1 cellular context compared by ENCODE assay signal in genomic region chr7:150398965-150399320, GRCh38.
TF ChIP-seq lines count a peak whose summit lies in the region.

No MANE protein-coding gene starts in this region.

TF ChIP-seq in H1, 55 proteins besides CTCF, POLR2A, EP300 and RAD21:
- TF ChIP-seq SAP30 (IDR thresholded peaks at IDR 0.05; ENCODE audit: insufficient read depth, insufficient replicate concordance, low read length) = no peak
- TF ChIP-seq NRF1 (IDR thresholded peaks at IDR 0.05; ENCODE audit: low read depth, low read length) = no peak
- no peak for TF ChIP-seq CEBPB (IDR thresholded peaks at IDR 0.05; ENCODE audit: low read depth, low read length)
- no peak for TF ChIP-seq POU5F1 (IDR thresholded peaks at IDR 0.05; ENCODE audit: low read depth, low read length)
- TF ChIP-seq KDM5A (IDR thresholded peaks at IDR 0.05; ENCODE audit: low read length) = no peak
- no peak for TF ChIP-seq CHD7 (IDR thresholded peaks at IDR 0.05; ENCODE audit: insufficient replicate concordance, low read length)
- TF ChIP-seq SIRT6 (IDR thresholded peaks at IDR 0.05; ENCODE audit: low read length) = no peak
- TF ChIP-seq GABPA (IDR thresholded peaks at IDR 0.05; ENCODE audit: borderline replicate concordance, insufficient read depth, low read length) = no peak
- no peak for TF ChIP-seq BCL11A (IDR thresholded peaks at IDR 0.05; ENCODE audit: low read depth in 2 of 2, low read length in 2 of 2)
- no peak for TF ChIP-seq KDM4A (IDR thresholded peaks at IDR 0.05; ENCODE audit: low read depth, low read length, severe bottlenecking)
- TF ChIP-seq RFX5 (IDR thresholded peaks at IDR 0.05; ENCODE audit: borderline replicate concordance, low read depth, low read length) = no peak
- no peak for TF ChIP-seq EGR1 (IDR thresholded peaks at IDR 0.05; ENCODE audit: borderline replicate concordance, low read depth, low read length)
- TF ChIP-seq CTBP2 (IDR thresholded peaks at IDR 0.05; ENCODE audit: borderline replicate concordance, insufficient read depth, insufficient read length, low read length) = no peak
- TF ChIP-seq JUN (IDR thresholded peaks at IDR 0.05; ENCODE audit: low read depth, low read length) = no peak
- TF ChIP-seq SIN3A (conservative IDR thresholded peaks at IDR 0.05 in 1 of 2, IDR thresholded peaks at IDR 0.05 in 1 of 2; ENCODE audit: low read depth in 1 of 2, low read length in 2 of 2) = no peak
